In the genomic region with DNA sequence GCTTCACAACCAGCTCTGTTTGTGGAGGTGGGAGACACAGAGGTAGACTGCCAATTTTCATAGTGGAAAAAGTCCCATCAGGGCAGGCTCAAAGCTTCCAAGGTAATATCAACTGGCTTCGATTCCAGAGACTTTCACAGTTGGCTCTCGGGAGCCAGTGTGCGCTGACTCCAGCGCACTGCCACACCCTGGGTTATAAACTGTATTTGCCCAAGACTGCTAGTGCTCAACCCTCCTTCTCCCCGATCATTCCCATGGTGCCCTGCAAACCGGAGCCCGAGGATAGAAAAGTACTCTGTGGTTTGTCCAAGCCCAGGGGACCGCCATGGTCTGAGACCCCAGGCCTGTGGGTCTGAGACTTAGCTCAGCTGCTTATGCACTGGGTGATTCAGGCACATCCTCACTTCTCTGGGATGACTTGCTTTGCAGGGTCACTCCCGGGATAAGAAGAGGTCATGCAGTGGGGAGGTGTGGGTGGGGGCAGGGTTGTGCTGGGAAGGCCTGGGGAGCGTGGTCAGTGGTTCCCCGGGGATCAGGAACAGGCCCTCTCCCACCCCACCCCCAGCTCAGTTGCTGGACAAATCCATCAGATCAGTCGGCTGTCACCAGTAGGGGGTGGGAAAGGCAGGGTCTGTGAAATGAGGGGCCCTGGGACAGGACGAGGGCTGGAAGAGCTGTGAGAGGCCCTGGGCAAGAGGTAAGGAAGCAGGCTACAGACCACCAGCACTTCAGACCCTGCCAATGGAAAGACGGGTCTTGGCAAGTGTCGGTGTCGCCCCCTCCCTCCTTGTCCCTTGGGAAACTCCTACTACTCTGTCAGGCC, we compare ENCODE assay signal across 1 cellular context.
TF ChIP-seq lines count a peak whose summit lies in the region.

No MANE protein-coding gene starts in this region.

TF ChIP-seq in GM23338, 12 proteins besides CTCF, POLR2A, EP300 and RAD21:
- TF ChIP-seq ZNF331 (CRISPR knock-in tag; IDR thresholded peaks at IDR 0.05; ENCODE audit: low read depth) (no peak), JUNB (IDR thresholded peaks at IDR 0.05; ENCODE audit: unreplicated experiment) (no peak), NANOG (IDR thresholded peaks at IDR 0.05; ENCODE audit: borderline replicate concordance) (no peak), POLR2AphosphoS5 (IDR thresholded peaks at IDR 0.05; ENCODE audit: low read depth) (no peak), ETS1 (IDR thresholded peaks at IDR 0.05) (no peak), EZH2phosphoT487 (IDR thresholded peaks at IDR 0.05; ENCODE audit: unreplicated experiment) (no peak), STAT1 (IDR thresholded peaks at IDR 0.05; ENCODE audit: unreplicated experiment) (no peak), EZH2 (IDR thresholded peaks at IDR 0.05; ENCODE audit: low read depth, unreplicated experiment) (no peak), REST (IDR thresholded peaks at IDR 0.05; ENCODE audit: unreplicated experiment) (no peak), ZNF114 (CRISPR knock-in tag; IDR thresholded peaks at IDR 0.05) (no peak)
